30 cellular contexts compared by ENCODE assay signal in genomic region chr17:79233916-79234551, GRCh38.
"Had no signal": no experiment of that assay in that cellular context is flagged by ENCODE, and none has a peak within 500 bp of the region (broad histone marks: within the 10 kb centered on the region; RNA-seq: fewer than 3 reads in every experiment).

No MANE protein-coding gene starts in this region.

- DNase-seq: heart left ventricle; hypothalamus; immature natural killer cell; kidney; left ventricle myocardium inferior; midbrain; mucosa of descending colon; naive thymus-derived CD4-positive, alpha-beta T cell; posterior cingulate gyrus; retina; spleen; stimulated activated CD4-positive, alpha-beta T cell treated with anti-CD3 and anti-CD28 coated beads, Interleukin-1b, Interleukin-23, amount 100 ng/mL, for 48 hours; stimulated activated CD4-positive, alpha-beta T cell treated with anti-CD3 and anti-CD28 coated beads, Interleukin-2, amount 100 ng/mL, for 48 hours; stimulated activated CD4-positive, alpha-beta T cell treated with anti-CD3 and anti-CD28 coated beads, Interleukin-4, amount 100 ng/mL, for 4 hours; stimulated activated CD8-positive, alpha-beta memory T cell treated with anti-CD3 and anti-CD28 coated beads, Interleukin-4, amount 100 ng/mL, for 48 hours; stimulated activated naive CD4-positive, alpha-beta T cell treated with Interleukin-2 at 50 U/mL for 16 hours; stimulated activated naive CD8-positive, alpha-beta T cell treated with anti-CD3 and anti-CD28 coated beads, Interleukin-15, amount 100 ng/mL, for 72 hours; substantia nigra; upper lobe of left lung had no signal

- H3K4me3 ChIP-seq: heart left ventricle, left ventricle myocardium inferior, lung, mucosa of descending colon, pancreas, prostate gland, skin epidermis, spleen, tibial nerve, upper lobe of left lung, vagina had no signal

- H3K9me3 ChIP-seq: mucosa of descending colon, pancreas, prostate gland, upper lobe of left lung, vagina had no signal

- H3K4me3 Mint-ChIP-seq: immature natural killer cell; memory B cell; naive thymus-derived CD4-positive, alpha-beta T cell; natural killer cell treated with Interleukin-12 subunit alpha and Interleukin-12 subunit beta and Interleukin-15 and Interleukin-18, amount 100 ng/mL, for 72 hours; stimulated activated memory B cell treated with anti-CD40 and anti-IgM and Interleukin-4, amounts not matched to agents 10 μg/mL and 1 μg/mL and 100 μg/mL, for 72 hours; stimulated activated naive CD8-positive, alpha-beta T cell treated with anti-CD3 and anti-CD28 coated beads, Interleukin-15, amount 100 ng/mL, for 72 hours had no signal

- H3K27ac Mint-ChIP-seq: immature natural killer cell; memory B cell; naive thymus-derived CD4-positive, alpha-beta T cell; natural killer cell treated with Interleukin-12 subunit alpha and Interleukin-12 subunit beta and Interleukin-15 and Interleukin-18, amount 100 ng/mL, for 72 hours; stimulated activated memory B cell treated with anti-CD40 and anti-IgM and Interleukin-4, amounts not matched to agents 10 μg/mL and 1 μg/mL and 100 μg/mL, for 72 hours; stimulated activated naive CD8-positive, alpha-beta T cell treated with anti-CD3 and anti-CD28 coated beads, Interleukin-15, amount 100 ng/mL, for 72 hours had no signal

- ATAC-seq: heart left ventricle; mucosa of descending colon; naive thymus-derived CD4-positive, alpha-beta T cell; pancreas; right cardiac atrium; sciatic nerve; stimulated activated memory B cell treated with anti-CD40 and anti-IgM and Interleukin-4, amounts not matched to agents 10 μg/mL and 1 μg/mL and 100 μg/mL, for 72 hours; stimulated activated naive CD8-positive, alpha-beta T cell treated with anti-CD3 and anti-CD28 coated beads, Interleukin-15, amount 100 ng/mL, for 72 hours had no signal

- H3K9me3 Mint-ChIP-seq: immature natural killer cell; memory B cell; natural killer cell treated with Interleukin-12 subunit alpha and Interleukin-12 subunit beta and Interleukin-15 and Interleukin-18, amount 100 ng/mL, for 72 hours; stimulated activated memory B cell treated with anti-CD40 and anti-IgM and Interleukin-4, amounts not matched to agents 10 μg/mL and 1 μg/mL and 100 μg/mL, for 72 hours; stimulated activated naive CD8-positive, alpha-beta T cell treated with anti-CD3 and anti-CD28 coated beads, Interleukin-15, amount 100 ng/mL, for 72 hours had no signal

- H3K27me3 ChIP-seq: pancreas, tibial nerve, upper lobe of left lung, vagina had no signal

- H3K27ac ChIP-seq: heart left ventricle, left ventricle myocardium inferior, pancreas, prostate gland, skin epidermis, spleen, tibial nerve, upper lobe of left lung, vagina had no signal

- H3K36me3 Mint-ChIP-seq: immature natural killer cell; memory B cell; naive thymus-derived CD4-positive, alpha-beta T cell; natural killer cell treated with Interleukin-12 subunit alpha and Interleukin-12 subunit beta and Interleukin-15 and Interleukin-18, amount 100 ng/mL, for 72 hours; stimulated activated memory B cell treated with anti-CD40 and anti-IgM and Interleukin-4, amounts not matched to agents 10 μg/mL and 1 μg/mL and 100 μg/mL, for 72 hours had no signal

- H3K27me3 Mint-ChIP-seq: memory B cell had no signal

- H3K4me1 Mint-ChIP-seq: immature natural killer cell; memory B cell; naive thymus-derived CD4-positive, alpha-beta T cell; stimulated activated memory B cell treated with anti-CD40 and anti-IgM and Interleukin-4, amounts not matched to agents 10 μg/mL and 1 μg/mL and 100 μg/mL, for 72 hours; stimulated activated naive CD8-positive, alpha-beta T cell treated with anti-CD3 and anti-CD28 coated beads, Interleukin-15, amount 100 ng/mL, for 72 hours had no signal

- H3K36me3 ChIP-seq: heart left ventricle, left ventricle myocardium inferior, pancreas, prostate gland, spleen, tibial nerve, upper lobe of left lung, vagina had no signal

- H3K4me1 ChIP-seq: heart left ventricle, left ventricle myocardium inferior, pancreas, prostate gland, spleen, tibial nerve, upper lobe of left lung, vagina had no signal
